Comparison of ENCODE assay signal across 21 cellular contexts in genomic region chr9:3040761-3041160, GRCh38.
"Had no signal": no experiment of that assay in that cellular context is flagged by ENCODE, and none has a peak within 500 bp of the region (broad histone marks: within the 10 kb centered on the region; RNA-seq: fewer than 3 reads in every experiment).

No MANE protein-coding gene starts in this region.

- H3K4me3 ChIP-seq: esophagus squamous epithelium, heart left ventricle, pancreas, tibial nerve, upper lobe of right lung, vagina had no signal

- H3K9me3 Mint-ChIP-seq: nephron; stimulated activated effector memory CD8-positive, alpha-beta T cell treated with anti-CD3 and anti-CD28 coated beads, Interleukin-12 subunit alpha, Interleukin-12 subunit beta, amount 100 ng/mL, for 72 hours had no signal

- ATAC-seq: heart left ventricle; pancreas; right cardiac atrium; stimulated activated effector memory CD8-positive, alpha-beta T cell treated with anti-CD3 and anti-CD28 coated beads, Interleukin-12 subunit alpha, Interleukin-12 subunit beta, amount 100 ng/mL, for 72 hours; stimulated activated naive CD8-positive, alpha-beta T cell treated with anti-CD3 and anti-CD28 coated beads, Interleukin-15, Interleukin-2, amounts not matched to agents 100 U/mL and 50 U/mL, for 24 hours; upper lobe of right lung had no signal

- H3K4me3 Mint-ChIP-seq: naive B cell; nephron; stimulated activated effector memory CD8-positive, alpha-beta T cell treated with anti-CD3 and anti-CD28 coated beads, Interleukin-12 subunit alpha, Interleukin-12 subunit beta, amount 100 ng/mL, for 72 hours had no signal

- H3K36me3 Mint-ChIP-seq: naive B cell; stimulated activated effector memory CD8-positive, alpha-beta T cell treated with anti-CD3 and anti-CD28 coated beads, Interleukin-12 subunit alpha, Interleukin-12 subunit beta, amount 100 ng/mL, for 72 hours had no signal

- H3K27ac ChIP-seq: esophagus squamous epithelium, heart left ventricle, pancreas, tibial nerve, upper lobe of right lung, vagina had no signal

- H3K9me3 ChIP-seq: esophagus squamous epithelium, heart left ventricle, pancreas, tibial nerve, upper lobe of right lung, vagina had no signal

- H3K4me1 Mint-ChIP-seq: naive B cell; stimulated activated effector memory CD8-positive, alpha-beta T cell treated with anti-CD3 and anti-CD28 coated beads, Interleukin-12 subunit alpha, Interleukin-12 subunit beta, amount 100 ng/mL, for 72 hours had no signal

- H3K27me3 ChIP-seq: esophagus squamous epithelium, heart left ventricle, pancreas, tibial nerve, upper lobe of right lung, vagina had no signal

- FAIRE-seq: frontal cortex, islet of Langerhans, pancreas had no signal

- H3K27me3 Mint-ChIP-seq: progenitor cell of endocrine pancreas had no signal

- H3K27ac Mint-ChIP-seq: naive B cell; progenitor cell of endocrine pancreas; stimulated activated effector memory CD8-positive, alpha-beta T cell treated with anti-CD3 and anti-CD28 coated beads, Interleukin-12 subunit alpha, Interleukin-12 subunit beta, amount 100 ng/mL, for 72 hours had no signal

- DNase-seq: dermis blood vessel endothelial cell; esophagus squamous epithelium; heart left ventricle; hypothalamus; kidney glomerular epithelial cell; mesendoderm; naive B cell; occipital lobe; pancreas; right cardiac atrium; stimulated activated CD4-positive, alpha-beta T cell treated with anti-CD3 and anti-CD28 coated beads, Interleukin-4, amount 100 ng/mL, for 1 hour; stimulated activated CD8-positive, alpha-beta memory T cell treated with anti-CD3 and anti-CD28 coated beads, Interleukin-4, amount 100 ng/mL, for 48 hours; stimulated activated naive CD8-positive, alpha-beta T cell treated with anti-CD3 and anti-CD28 coated beads, Interleukin-15, Interleukin-2, amounts not matched to agents 100 U/mL and 50 U/mL, for 24 hours; upper lobe of right lung had no signal

- H3K4me1 ChIP-seq: esophagus squamous epithelium, pancreas, tibial nerve, upper lobe of right lung, vagina had no signal

- H3K36me3 ChIP-seq: esophagus squamous epithelium, heart left ventricle, pancreas, tibial nerve, upper lobe of right lung, vagina had no signal
